9 cellular contexts compared by ENCODE assay signal in the genomic region with DNA sequence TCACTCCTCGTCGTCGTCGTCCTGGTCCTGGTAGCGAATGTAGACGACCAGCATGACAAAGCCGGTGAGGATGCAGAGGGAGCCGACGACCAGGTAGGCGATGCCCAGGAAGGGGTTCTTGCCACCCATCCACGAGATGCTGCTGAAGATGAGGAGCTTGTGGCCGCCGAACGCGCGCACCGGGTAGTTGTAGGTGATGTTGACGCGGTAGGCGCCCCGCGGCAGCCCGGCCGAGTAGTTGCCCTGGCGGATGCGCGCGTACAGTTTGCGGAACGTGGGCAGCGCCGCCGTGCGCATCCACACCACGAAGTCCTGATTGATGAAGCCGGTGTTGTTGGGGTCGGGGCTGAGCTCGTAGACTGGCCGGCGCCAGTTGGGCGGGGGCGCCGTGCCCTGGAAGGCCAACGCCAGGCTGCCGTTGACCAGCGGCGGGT. TPM values are rescaled to one million over a fixed set of nuclear protein-coding genes. Genes with fewer than 3 reads are reported as not detected.
A peak's percentile ranks its signal among the peaks of the same experiment; 100 is the strongest.
DNase-seq lines count a peak whose midpoint lies in the region; ATAC-seq and TF ChIP-seq lines count a peak whose summit lies in the region.
"Had no signal": no experiment of that assay in that cellular context is flagged by ENCODE, and none has a peak within 500 bp of the region (broad histone marks: within the 10 kb centered on the region; RNA-seq: fewer than 3 reads in every experiment).

No MANE protein-coding gene starts in this region.

- DNase-seq in NCI-H2171 treated with DMSO at 0.1 percent for 48 hours (lab: John Stamatoyannopoulos, UW) = peak; percentile 41
- no peak for DNase-seq in NCI-H2171 (lab: John Stamatoyannopoulos, UW)
- peak in 3 of 4 donors; percentile 33 to 57 (median 50) for DNase-seq in body of pancreas
- no peak for DNase-seq in lung (ENCODE audit: low spot score)
- no peak for DNase-seq in stimulated activated naive B cell treated with anti-CD40 and anti-IgM and Interleukin-4, amounts not matched to agents 10 μg/mL and 1 μg/mL and 100 μg/mL, for 72 hours
- DNase-seq in hypothalamus (lab: John Stamatoyannopoulos, UW) = no peak

- H3K27ac Mint-ChIP-seq in stimulated activated naive B cell treated with anti-CD40 and anti-IgM and Interleukin-4, amounts not matched to agents 10 μg/mL and 1 μg/mL and 100 μg/mL, for 72 hours = peak overlapping the region; percentile 76

- no peaks in the 10 kb centered on the region for H3K27me3 ChIP-seq in body of pancreas
- H3K27me3 ChIP-seq in lung (ENCODE audit: control insufficient read depth, insufficient read depth) = no peaks in the 10 kb centered on the region
- H3K27me3 ChIP-seq: BLaER1 had no signal

- H3K36me3 Mint-ChIP-seq in stimulated activated naive B cell treated with anti-CD40 and anti-IgM and Interleukin-4, amounts not matched to agents 10 μg/mL and 1 μg/mL and 100 μg/mL, for 72 hours = peaks cover 0 to 7% of the 10 kb centered on the region in 2 donors

- peak overlapping the region; percentile 80 to 82 for H3K4me3 Mint-ChIP-seq in stimulated activated naive B cell treated with anti-CD40 and anti-IgM and Interleukin-4, amounts not matched to agents 10 μg/mL and 1 μg/mL and 100 μg/mL, for 72 hours

- ATAC-seq in body of pancreas = peak; percentile 4
- ATAC-seq in lung (ENCODE audit: insufficient read depth, low FRiP score) = peak; percentile 0
- ATAC-seq in stimulated activated naive B cell treated with anti-CD40 and anti-IgM and Interleukin-4, amounts not matched to agents 10 μg/mL and 1 μg/mL and 100 μg/mL, for 72 hours (replicated peaks) = peak; percentile 6 to 14
- ATAC-seq in GM21786 (IDR thresholded peaks at IDR 0.05; ENCODE audit: unreplicated experiment) = no peak
- ATAC-seq in HG03108 (IDR thresholded peaks at IDR 0.05; ENCODE audit: unreplicated experiment) = no peak

- intact Hi-C loops in body of pancreas (cut with DNase I) = no loop called here

- peaks cover 10 to 19% of the 10 kb centered on the region in 2 donors for H3K4me1 Mint-ChIP-seq in stimulated activated naive B cell treated with anti-CD40 and anti-IgM and Interleukin-4, amounts not matched to agents 10 μg/mL and 1 μg/mL and 100 μg/mL, for 72 hours

- H3K36me3 ChIP-seq in body of pancreas (replicated peaks in 1 of 2; ENCODE audit: insufficient read depth in 1 of 2, low read depth in 2 of 2) (no peaks in the 10 kb centered on the region), lung (ENCODE audit: control insufficient read depth in 2 of 2, insufficient read depth in 2 of 2, low read length in 2 of 2) (no peaks in the 10 kb centered on the region)
- H3K36me3 ChIP-seq: BLaER1 had no signal

- peaks cover 42% of the 10 kb centered on the region in 2 donors for H3K27me3 Mint-ChIP-seq in stimulated activated naive B cell treated with anti-CD40 and anti-IgM and Interleukin-4, amounts not matched to agents 10 μg/mL and 1 μg/mL and 100 μg/mL, for 72 hours

- TF ChIP-seq POLR2A in body of pancreas (IDR thresholded peaks at IDR 0.05) = no peak

- WGBS in body of pancreas, 2 donors = 8% methylated on average over 47 of the region's 47 CpGs; no CpG with 5 or more reads in 1 of the 2 donors
- WGBS in lung, 2 donors = 9 to 11% methylated on average over 41 to 47 of the region's 47 CpGs

- H3K4me3 ChIP-seq in body of pancreas (peak overlapping the region; percentile 62 to 69), lung (peak overlapping the region; percentile 77)

- no peak for TF ChIP-seq CTCF in body of pancreas (IDR thresholded peaks at IDR 0.05)
- no peak for TF ChIP-seq CTCF in lung (IDR thresholded peaks at IDR 0.05; ENCODE audit: control extremely low read depth, extremely low read depth)

- H3K27ac ChIP-seq in body of pancreas (peak overlapping the region; percentile 97 to 100 (median 100)), lung (ENCODE audit: low read depth in 1 of 2, low read length in 1 of 2) (peak overlapping the region in 1 of 2 donors; percentile 97)
- H3K27ac ChIP-seq: BLaER1 had no signal

- H3K9me3 ChIP-seq in body of pancreas (no peaks in the 10 kb centered on the region), lung (ENCODE audit: control insufficient read depth in 2 of 2, insufficient read depth in 1 of 2, low read length in 1 of 2) (peaks cover 0 to 9% of the 10 kb centered on the region in 2 donors)

- H3K9me3 Mint-ChIP-seq in stimulated activated naive B cell treated with anti-CD40 and anti-IgM and Interleukin-4, amounts not matched to agents 10 μg/mL and 1 μg/mL and 100 μg/mL, for 72 hours = no peaks in the 10 kb centered on the region

- H3K4me1 ChIP-seq in body of pancreas (peaks cover 39% of the 10 kb centered on the region), lung (ENCODE audit: control insufficient read depth in 2 of 2, insufficient read depth in 2 of 2, low read length in 2 of 2) (peaks cover 0 to 14% of the 10 kb centered on the region in 2 donors)
- H3K4me1 ChIP-seq: BLaER1 had no signal

RNA-seq across cellular contexts. Expression of a gene that starts 1.0 kb away (rescaled TPM):
- total RNA-seq in body of pancreas = 10 to 100 TPM; 14.5 to 30.4 TPM
- 10 to 100 TPM; 22.8 to 24.3 TPM for total RNA-seq in lung
- 10 to 100 TPM; 14.4 to 17.4 TPM for polyA plus RNA-seq in lung

RNA-seq across cellular contexts. Expression of a gene that starts 41.3 kb away (rescaled TPM):
- total RNA-seq in body of pancreas (10 to 100 TPM; 18.2 to 82.4 TPM), lung (100 to 1,000 TPM in 1 of 2 donors, 10 to 100 TPM in 1; 67.9 to 126 TPM)
- polyA plus RNA-seq in lung = 10 to 100 TPM; 12.9 to 34.9 TPM

Comparison
In these comparisons a context has a peak if more than half of its experiments do, and no peak if none do; other contexts are left out.
1. DNase-seq: peak in NCI-H2171 treated with DMSO at 0.1 percent for 48 hours (single experiment) and body of pancreas (3 of 4); none in NCI-H2171 (single experiment), lung (single experiment), stimulated activated naive B cell treated with anti-CD40 and anti-IgM and Interleukin-4, amounts not matched to agents 10 μg/mL and 1 μg/mL and 100 μg/mL, for 72 hours (single experiment) and hypothalamus (0 of 51).
2. ATAC-seq: peak in body of pancreas (single experiment), lung (single experiment) and stimulated activated naive B cell treated with anti-CD40 and anti-IgM and Interleukin-4, amounts not matched to agents 10 μg/mL and 1 μg/mL and 100 μg/mL, for 72 hours (2 of 2); none in GM21786 (single experiment) and HG03108 (single experiment).